12 cellular contexts compared by ENCODE assay signal in genomic region chr6:44022296-44022661, GRCh38.
DNase-seq lines count a peak whose midpoint lies in the region; ATAC-seq lines count a peak whose summit lies in the region.
"Had no signal": no experiment of that assay in that cellular context is flagged by ENCODE, and none has a peak within 500 bp of the region (broad histone marks: within the 10 kb centered on the region; RNA-seq: fewer than 3 reads in every experiment).

No MANE protein-coding gene starts in this region.

- no peaks in the 10 kb centered on the region for H3K27me3 ChIP-seq in ACC112 (ENCODE audit: insufficient read depth, low read length)
- H3K27me3 ChIP-seq in HUES64 (ENCODE audit: insufficient read depth, low read length), result no peaks in the 10 kb centered on the region
- H3K27me3 ChIP-seq: pancreas, Peyer's patch had no signal

- ATAC-seq in HG03045 (IDR thresholded peaks at IDR 0.05; ENCODE audit: unreplicated experiment) (no peak), HG02885 (IDR thresholded peaks at IDR 0.05; ENCODE audit: poor library complexity, unreplicated experiment) (no peak)
- ATAC-seq: activated CD8-positive, alpha-beta memory T cell treated with anti-CD3 and anti-CD28 coated beads, Interleukin-2, amount 10 ng/mL, durations not matched to agents 7 days and 5 days had no signal

- WGBS in HUES64, result 77% methylated on average over 7 of the region's 7 CpGs

- H3K4me3 ChIP-seq in ACC112 (ENCODE audit: low read depth, low read length) (no peak overlapping the region), HUES64 (ENCODE audit: low read length) (no peak overlapping the region)
- H3K4me3 ChIP-seq: pancreas, Peyer's patch had no signal

- H3K36me3 ChIP-seq in ACC112 (ENCODE audit: insufficient read depth, low read length), result no peaks in the 10 kb centered on the region; the same call in 1 of the 2 replicates
- no peaks in the 10 kb centered on the region for H3K36me3 ChIP-seq in HUES64 (ENCODE audit: insufficient read depth, low read length)
- H3K36me3 ChIP-seq: pancreas, Peyer's patch had no signal

- H3K27ac ChIP-seq in ACC112 (ENCODE audit: low read depth, low read length) (peak overlapping the region; percentile 71), HUES64 (ENCODE audit: low read depth, low read length) (no peak overlapping the region)
- H3K27ac ChIP-seq: pancreas had no signal

- DNase-seq in astrocyte of the hippocampus (ENCODE audit: low read depth, low spot score), result peak; percentile 38
- peak; percentile 80 for DNase-seq in mesenteric fat pad (ENCODE audit: low spot score)
- DNase-seq in NCI-H146 (lab: John Stamatoyannopoulos, UW), result no peak
- no peak for DNase-seq in GOT3 (lab: John Stamatoyannopoulos, UW)
- DNase-seq: activated CD8-positive, alpha-beta memory T cell treated with anti-CD3 and anti-CD28 coated beads, Interleukin-2, amount 10 ng/mL, durations not matched to agents 7 days and 5 days; T1000 had no signal

- H3K4me1 ChIP-seq in ACC112 (ENCODE audit: control insufficient read depth, insufficient read depth, low read length, unreplicated experiment) (peaks cover 32% of the 10 kb centered on the region), HUES64 (ENCODE audit: insufficient read depth, low read length) (no peaks in the 10 kb centered on the region)
- H3K4me1 ChIP-seq: pancreas, Peyer's patch had no signal

- H3K9ac ChIP-seq in HUES64 (ENCODE audit: low read depth, low read length), result 0 out of 2 replicates have a peak overlapping the region, but pooled peaks have one; percentile 16

- H3K9me3 ChIP-seq in HUES64 (ENCODE audit: insufficient read depth, low read depth, low read length), result no peaks in the 10 kb centered on the region
- H3K9me3 ChIP-seq: pancreas, Peyer's patch had no signal

- no peaks in the 10 kb centered on the region for H3K79me2 ChIP-seq in ACC112 (ENCODE audit: control insufficient read depth, insufficient read depth, low read length, unreplicated experiment)

- no peak overlapping the region for H2AFZ ChIP-seq in ACC112 (ENCODE audit: low read length, unreplicated experiment)

Comparison
In these comparisons a context has a peak if more than half of its experiments do, and no peak if none do; other contexts are left out.
1. DNase-seq: peak in astrocyte of the hippocampus (single experiment) and mesenteric fat pad (single experiment); none in NCI-H146 (single experiment) and GOT3 (single experiment).